ENCODE assay signal across 14 cellular contexts in the genomic region with DNA sequence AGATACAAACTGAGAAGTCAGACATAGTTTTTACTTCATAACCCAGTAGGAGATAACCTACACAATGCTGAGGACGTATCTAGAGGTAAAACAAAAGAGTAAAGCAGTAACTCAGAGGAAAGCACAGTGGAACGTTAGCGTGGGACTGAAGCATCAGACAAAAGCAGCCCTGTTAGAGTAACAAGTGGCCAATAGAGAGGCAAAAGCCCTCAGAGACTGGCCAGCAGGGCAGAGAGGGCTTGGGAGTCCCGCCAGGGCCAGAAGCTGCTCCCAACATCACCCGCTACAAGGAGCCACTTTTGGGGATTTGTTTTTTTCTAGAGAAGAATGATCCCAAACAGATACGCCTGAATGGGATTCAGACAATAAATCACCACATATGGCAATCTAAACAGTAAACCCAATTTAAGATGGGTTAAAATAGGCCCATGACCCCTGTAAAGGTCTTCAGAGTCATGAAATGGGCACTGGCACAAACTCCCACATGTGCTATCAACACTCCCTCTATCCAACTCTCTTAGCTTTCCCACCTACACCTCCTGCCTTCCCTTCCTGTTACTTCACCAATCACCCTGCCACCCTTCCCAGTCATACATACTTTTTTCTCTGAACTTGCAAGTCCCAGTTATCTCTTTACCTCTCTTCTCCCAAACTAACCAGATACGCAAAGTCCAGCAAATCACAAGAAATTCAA. TPM values are rescaled to one million over a fixed set of nuclear protein-coding genes. Genes with fewer than 3 reads are reported as not detected.
DNase-seq lines count a peak whose midpoint lies in the region; ATAC-seq and TF ChIP-seq lines count a peak whose summit lies in the region.
"Had no signal": no experiment of that assay in that cellular context is flagged by ENCODE, and none has a peak within 500 bp of the region (broad histone marks: within the 10 kb centered on the region; RNA-seq: fewer than 3 reads in every experiment).

No MANE protein-coding gene starts in this region.

- intact Hi-C loops in activated T-helper 2 cell treated with anti-CD3 and anti-CD28 coated beads, Interferon-gamma antibody, Interleukin-2, Interleukin-4, amounts not matched to agents 10 μg/mL and 5 μg/mL and 100 μg/mL, durations not matched to agents 14 hours and 24 hours and 36 hours (cut with micrococcal nuclease): no loop called here
- intact Hi-C loops in aorta (cut with DNase I) (no loop called here), transverse colon (cut with DNase I; ENCODE audit: low total_unique reads) (no loop called here)

- peak overlapping the region; percentile 47 for H3K27ac Mint-ChIP-seq in activated T-cell treated with anti-CD3 and anti-CD28 coated beads, Interleukin-2, amount 50 U/mL, for 24 hours
- peak overlapping the region; percentile 9 for H3K27ac Mint-ChIP-seq in activated T-helper 2 cell treated with anti-CD3 and anti-CD28 coated beads, Interferon-gamma antibody, Interleukin-2, Interleukin-4, amounts not matched to agents 10 μg/mL and 5 μg/mL and 100 μg/mL, durations not matched to agents 14 hours and 24 hours and 36 hours
- peak overlapping the region; percentile 30 for H3K27ac Mint-ChIP-seq in stimulated activated effector memory CD8-positive, alpha-beta T cell treated with anti-CD3 and anti-CD28 coated beads, Interleukin-12 subunit alpha, Interleukin-12 subunit beta, amount 100 ng/mL, for 72 hours

- in situ Hi-C loops in transverse colon (cut with MboI; ENCODE audit: low pct_ligation_motif_present in 1 of 4, low pct_unique_long_range_greater_than_20kb in 1 of 4, low sequenced_read_pairs in 3 of 4): no loop called here

- H3K9me3 ChIP-seq in aorta (ENCODE audit: control insufficient read depth, low read length) (no peaks in the 10 kb centered on the region), transverse colon (no peaks in the 10 kb centered on the region)
- H3K9me3 ChIP-seq: A549, Caco-2 had no signal

- no peaks in the 10 kb centered on the region for H3K9me3 Mint-ChIP-seq in activated T-cell treated with anti-CD3 and anti-CD28 coated beads, Interleukin-2, amount 50 U/mL, for 24 hours
- H3K9me3 Mint-ChIP-seq in activated T-helper 2 cell treated with anti-CD3 and anti-CD28 coated beads, Interferon-gamma antibody, Interleukin-2, Interleukin-4, amounts not matched to agents 10 μg/mL and 5 μg/mL and 100 μg/mL, durations not matched to agents 14 hours and 24 hours and 36 hours: no peaks in the 10 kb centered on the region
- no peaks in the 10 kb centered on the region for H3K9me3 Mint-ChIP-seq in stimulated activated effector memory CD8-positive, alpha-beta T cell treated with anti-CD3 and anti-CD28 coated beads, Interleukin-12 subunit alpha, Interleukin-12 subunit beta, amount 100 ng/mL, for 72 hours
- H3K9me3 Mint-ChIP-seq: natural killer cell had no signal

- TF ChIP-seq EP300 in transverse colon (IDR thresholded peaks at IDR 0.05; ENCODE audit: low read depth): no peak

- H3K36me3 Mint-ChIP-seq in activated T-cell treated with anti-CD3 and anti-CD28 coated beads, Interleukin-2, amount 50 U/mL, for 24 hours (ENCODE audit: low read depth): peaks cover 98% of the 10 kb centered on the region
- H3K36me3 Mint-ChIP-seq in activated T-helper 2 cell treated with anti-CD3 and anti-CD28 coated beads, Interferon-gamma antibody, Interleukin-2, Interleukin-4, amounts not matched to agents 10 μg/mL and 5 μg/mL and 100 μg/mL, durations not matched to agents 14 hours and 24 hours and 36 hours (ENCODE audit: low read depth): peaks cover 81% of the 10 kb centered on the region
- H3K36me3 Mint-ChIP-seq in stimulated activated effector memory CD8-positive, alpha-beta T cell treated with anti-CD3 and anti-CD28 coated beads, Interleukin-12 subunit alpha, Interleukin-12 subunit beta, amount 100 ng/mL, for 72 hours: peaks cover 100% of the 10 kb centered on the region

- H3K36me3 ChIP-seq in aorta (ENCODE audit: control insufficient read depth in 1 of 2, insufficient read depth in 2 of 2, low read length in 1 of 2): peaks cover 7 to 13% of the 10 kb centered on the region in 2 donors
- H3K36me3 ChIP-seq in transverse colon: peaks cover 0 to 62% (median 20%) of the 10 kb centered on the region in 4 donors

- H3K4me1 ChIP-seq in aorta (ENCODE audit: control insufficient read depth in 1 of 2, insufficient read depth in 2 of 2, low read length in 2 of 2) (no peaks in the 10 kb centered on the region), transverse colon (no peaks in the 10 kb centered on the region)
- H3K4me1 ChIP-seq: A549, Caco-2 had no signal

- TF ChIP-seq CTCF in transverse colon (IDR thresholded peaks at IDR 0.05): no peak

- H3K27me3 ChIP-seq in aorta (ENCODE audit: control insufficient read depth in 1 of 2, insufficient read depth in 2 of 2, low read length in 1 of 2) (no peaks in the 10 kb centered on the region), transverse colon (no peaks in the 10 kb centered on the region)

- DNase-seq in activated T-cell treated with anti-CD3 and anti-CD28 coated beads, Interleukin-2, amount 50 U/mL, for 24 hours: no peak
- DNase-seq in activated T-cell treated with anti-CD3 and anti-CD28 coated beads, Interleukin-2, amount 50 U/mL, for 48 hours: no peak
- no peak for DNase-seq in activated T-helper 2 cell treated with anti-CD3 and anti-CD28 coated beads, Interferon-gamma antibody, Interleukin-2, Interleukin-4, amounts not matched to agents 10 μg/mL and 5 μg/mL and 100 μg/mL, durations not matched to agents 14 hours and 24 hours and 36 hours (ENCODE audit: low spot score)
- DNase-seq in hippocampal formation (lab: John Stamatoyannopoulos, UW) (peak; percentile 65 to 86), NCI-H2107 (lab: John Stamatoyannopoulos, UW) (no peak), aorta (no peak), transverse colon (no peak)
- no peak for DNase-seq in stimulated activated effector memory CD8-positive, alpha-beta T cell treated with anti-CD3 and anti-CD28 coated beads, Interleukin-12 subunit alpha, Interleukin-12 subunit beta, amount 100 ng/mL, for 72 hours (ENCODE audit: low spot score in 2 of 2)
- DNase-seq: Caco-2; left cardiac atrium; natural killer cell; NCI-H2029; stimulated activated naive CD8-positive, alpha-beta T cell treated with anti-CD3 and anti-CD28 coated beads, Interleukin-15, Interleukin-2, amounts not matched to agents 100 U/mL and 50 U/mL, for 24 hours had no signal

- H3K4me3 Mint-ChIP-seq in activated T-cell treated with anti-CD3 and anti-CD28 coated beads, Interleukin-2, amount 50 U/mL, for 24 hours: no peak overlapping the region
- H3K4me3 Mint-ChIP-seq in activated T-helper 2 cell treated with anti-CD3 and anti-CD28 coated beads, Interferon-gamma antibody, Interleukin-2, Interleukin-4, amounts not matched to agents 10 μg/mL and 5 μg/mL and 100 μg/mL, durations not matched to agents 14 hours and 24 hours and 36 hours (ENCODE audit: low read depth): no peak overlapping the region
- H3K4me3 Mint-ChIP-seq in stimulated activated effector memory CD8-positive, alpha-beta T cell treated with anti-CD3 and anti-CD28 coated beads, Interleukin-12 subunit alpha, Interleukin-12 subunit beta, amount 100 ng/mL, for 72 hours: no peak overlapping the region
- H3K4me3 Mint-ChIP-seq: natural killer cell had no signal

- no peak for ATAC-seq in stimulated activated effector memory CD8-positive, alpha-beta T cell treated with anti-CD3 and anti-CD28 coated beads, Interleukin-12 subunit alpha, Interleukin-12 subunit beta, amount 100 ng/mL, for 72 hours
- no peak for ATAC-seq in aorta (ENCODE audit: low FRiP score)
- ATAC-seq: natural killer cell; stimulated activated naive CD8-positive, alpha-beta T cell treated with anti-CD3 and anti-CD28 coated beads, Interleukin-15, Interleukin-2, amounts not matched to agents 100 U/mL and 50 U/mL, for 24 hours had no signal

- H3K4me3 ChIP-seq in aorta (ENCODE audit: low read length in 2 of 2) (no peak overlapping the region), transverse colon (no peak overlapping the region)
- H3K4me3 ChIP-seq: A549 had no signal

- H3K27me3 Mint-ChIP-seq in activated T-cell treated with anti-CD3 and anti-CD28 coated beads, Interleukin-2, amount 50 U/mL, for 24 hours: no peaks in the 10 kb centered on the region
- H3K27me3 Mint-ChIP-seq in activated T-helper 2 cell treated with anti-CD3 and anti-CD28 coated beads, Interferon-gamma antibody, Interleukin-2, Interleukin-4, amounts not matched to agents 10 μg/mL and 5 μg/mL and 100 μg/mL, durations not matched to agents 14 hours and 24 hours and 36 hours (ENCODE audit: low read depth): no peaks in the 10 kb centered on the region

- H3K27ac ChIP-seq in aorta (ENCODE audit: low read depth in 1 of 2, low read length in 2 of 2): peak overlapping the region in 1 of 2 donors; percentile 51
- no peak overlapping the region for H3K27ac ChIP-seq in transverse colon
- H3K27ac ChIP-seq: A549 had no signal

- no peak for TF ChIP-seq POLR2A in transverse colon (IDR thresholded peaks at IDR 0.05)

- H3K4me1 Mint-ChIP-seq in activated T-cell treated with anti-CD3 and anti-CD28 coated beads, Interleukin-2, amount 50 U/mL, for 24 hours (ENCODE audit: low read depth): peaks cover 19% of the 10 kb centered on the region
- H3K4me1 Mint-ChIP-seq in activated T-helper 2 cell treated with anti-CD3 and anti-CD28 coated beads, Interferon-gamma antibody, Interleukin-2, Interleukin-4, amounts not matched to agents 10 μg/mL and 5 μg/mL and 100 μg/mL, durations not matched to agents 14 hours and 24 hours and 36 hours (ENCODE audit: low read depth): peaks cover 8% of the 10 kb centered on the region
- H3K4me1 Mint-ChIP-seq in stimulated activated effector memory CD8-positive, alpha-beta T cell treated with anti-CD3 and anti-CD28 coated beads, Interleukin-12 subunit alpha, Interleukin-12 subunit beta, amount 100 ng/mL, for 72 hours: peaks cover 18% of the 10 kb centered on the region

- WGBS in aorta, 2 donors: 78 to 79% methylated on average over 7 of the region's 7 CpGs
- WGBS in transverse colon (ENCODE audit: low coverage in 1 of 2), 2 donors: 65 to 78% methylated on average over 4 to 7 of the region's 7 CpGs

RNA-seq across cellular contexts. Expression of a gene that starts 17.2 kb away (rescaled TPM):
- total RNA-seq in activated T-helper 2 cell treated with anti-CD3 and anti-CD28 coated beads, Interferon-gamma antibody, Interleukin-2, Interleukin-4, amounts not matched to agents 10 μg/mL and 5 μg/mL and 100 μg/mL, durations not matched to agents 14 hours and 24 hours and 36 hours: 15.3 and 16.0 TPM in 2 replicates
- total RNA-seq in aorta (1 to 10 TPM; 7.0 to 9.4 TPM), transverse colon (10 to 100 TPM in 3 of 4 donors, 1 to 10 TPM in 1; 1.5 to 21.7 (median 12.0) TPM)
- 1 to 10 TPM; 6.1 to 6.3 TPM for polyA plus RNA-seq in aorta

RNA-seq across cellular contexts. Expression of a gene that starts 19.6 kb away (rescaled TPM):
- 46.6 and 49.7 TPM in 2 replicates for total RNA-seq in activated T-helper 2 cell treated with anti-CD3 and anti-CD28 coated beads, Interferon-gamma antibody, Interleukin-2, Interleukin-4, amounts not matched to agents 10 μg/mL and 5 μg/mL and 100 μg/mL, durations not matched to agents 14 hours and 24 hours and 36 hours
- total RNA-seq in aorta (10 to 100 TPM; 38.0 to 40.4 TPM), transverse colon (10 to 100 TPM; 16.8 to 29.9 (median 24.9) TPM)
- polyA plus RNA-seq in aorta: 10 to 100 TPM; 11.5 to 13.8 TPM

Comparison
In these comparisons a context has a peak if more than half of its experiments do, and no peak if none do; other contexts are left out.
1. DNase-seq: peak in hippocampal formation (2 of 2); none in activated T-cell treated with anti-CD3 and anti-CD28 coated beads, Interleukin-2, amount 50 U/mL, for 24 hours (single experiment), activated T-cell treated with anti-CD3 and anti-CD28 coated beads, Interleukin-2, amount 50 U/mL, for 48 hours (0 of 2), activated T-helper 2 cell treated with anti-CD3 and anti-CD28 coated beads, Interferon-gamma antibody, Interleukin-2, Interleukin-4, amounts not matched to agents 10 μg/mL and 5 μg/mL and 100 μg/mL, durations not matched to agents 14 hours and 24 hours and 36 hours (single experiment), stimulated activated effector memory CD8-positive, alpha-beta T cell treated with anti-CD3 and anti-CD28 coated beads, Interleukin-12 subunit alpha, Interleukin-12 subunit beta, amount 100 ng/mL, for 72 hours (0 of 2), NCI-H2107 (single experiment), aorta (0 of 2) and transverse colon (single experiment).
2. Peak in every context shown above with its lines, with median percentiles within 50 percentile points of each other: H3K27ac Mint-ChIP-seq.